ENCODE assay signal across 8 cellular contexts in the genomic region with DNA sequence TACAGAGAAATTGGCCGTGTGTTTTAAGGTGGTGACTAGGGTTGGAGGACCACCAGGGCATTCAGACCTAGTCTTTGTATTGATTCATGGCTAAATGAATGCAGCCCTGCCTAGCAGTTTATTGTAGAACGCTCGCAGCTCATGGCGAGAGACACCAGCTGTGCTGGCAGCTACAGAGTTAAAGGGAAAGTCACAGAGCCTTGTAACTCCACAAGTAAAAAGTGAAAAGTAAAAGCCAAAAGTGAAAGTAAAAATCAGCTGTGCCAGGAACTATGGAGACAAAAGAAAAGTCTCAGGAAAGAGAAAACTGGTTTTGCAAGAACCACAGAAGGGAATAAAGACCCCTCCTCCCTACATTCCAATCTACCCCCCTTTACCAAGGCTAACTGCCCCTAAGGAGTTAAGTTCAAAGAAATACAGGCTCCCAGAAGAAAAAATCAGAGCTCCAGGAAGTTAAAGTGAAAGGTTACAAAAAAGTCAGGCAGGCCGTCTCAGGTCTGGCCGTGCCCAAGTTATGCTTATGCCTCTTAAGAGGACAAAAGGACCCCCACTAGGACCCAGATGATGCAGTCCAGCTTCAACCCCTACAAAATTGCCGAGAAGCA. TPM values are rescaled to one million over a fixed set of nuclear protein-coding genes. Genes with fewer than 3 reads are reported as not detected.
DNase-seq lines count a peak whose midpoint lies in the region; TF ChIP-seq lines count a peak whose summit lies in the region.

No MANE protein-coding gene starts in this region.

- in situ Hi-C loops in mammary epithelial cell (cut with MboI; ENCODE audit: low sequenced_read_pairs in 2 of 2) = no loop called here

- 0% methylated on average over 5 of the region's 7 CpGs for WGBS in mammary epithelial cell (ENCODE audit: low coverage, missing lambda C conversion rate)
- 1 to 6% (median 2%) methylated on average over 7 of the region's 7 CpGs for WGBS in stomach, 5 donors

- no peak for TF ChIP-seq CTCF in mammary epithelial cell (conservative IDR thresholded peaks at IDR 0.05 in 1 of 2, IDR thresholded peaks at IDR 0.05 in 1 of 2; ENCODE audit: extremely low read depth in 1 of 2, insufficient read depth in 1 of 2, low read depth in 1 of 2, low read length in 2 of 2)
- no peak for TF ChIP-seq CTCF in kidney epithelial cell (IDR thresholded peaks at IDR 0.05; ENCODE audit: insufficient read depth, low read length, poor library complexity, severe bottlenecking)
- TF ChIP-seq CTCF in stomach (IDR thresholded peaks at IDR 0.05) = no peak

- CTCF ChIA-PET in mammary epithelial cell (lab: Charles Lee; ENCODE audit: low non-redundant PET) = no interaction called here

- H3K4me3 ChIP-seq in MG63 (peak overlapping the region; percentile 41), mammary epithelial cell (replicated peaks in 1 of 3; ENCODE audit: insufficient read depth in 1 of 3, low read depth in 2 of 3, low read length in 3 of 3) (peak overlapping the region; percentile 40 to 54 (median 45)), kidney epithelial cell (ENCODE audit: low read depth, low read length) (peak overlapping the region; percentile 23), stomach (peak overlapping the region; percentile 51 to 60 (median 54))

- no peaks in the 10 kb centered on the region for H3K79me2 ChIP-seq in mammary epithelial cell (ENCODE audit: insufficient read depth, low read length)

- H4K20me1 ChIP-seq in mammary epithelial cell (ENCODE audit: insufficient read depth, low read length) = no peaks in the 10 kb centered on the region

- dilution Hi-C loops in mammary epithelial cell (cut with HindIII; ENCODE audit: low sequenced_read_pairs) = no loop called here

- TF ChIP-seq POLR2A in stomach (IDR thresholded peaks at IDR 0.05) = no peak

- peaks cover 39% of the 10 kb centered on the region for H3K4me1 ChIP-seq in mammary epithelial cell (ENCODE audit: insufficient read depth, low read length)
- H3K4me1 ChIP-seq in stomach = peaks cover 8 to 32% (median 22%) of the 10 kb centered on the region in 4 donors

- H3K4me2 ChIP-seq in mammary epithelial cell (ENCODE audit: insufficient read depth, low read depth, low read length) = peak overlapping the region; percentile 75

- H3K36me3 ChIP-seq in MG63 (no peaks in the 10 kb centered on the region), mammary epithelial cell (ENCODE audit: insufficient read depth, low read length) (no peaks in the 10 kb centered on the region), kidney epithelial cell (ENCODE audit: control insufficient read depth, insufficient read depth, low read length) (no peaks in the 10 kb centered on the region), stomach (no peaks in the 10 kb centered on the region)

- DNase-seq in DMS53 (lab: John Stamatoyannopoulos, UW) (peak; percentile 16), DMS53 treated with DMSO at 0.1 percent for 48 hours (lab: John Stamatoyannopoulos, UW; ENCODE audit: unreplicated experiment) (no peak), MG63 (peak; percentile 37), mammary epithelial cell (peak; percentile 60), kidney epithelial cell (ENCODE audit: low read depth) (no peak), stomach (peak; percentile 41), ecto neural progenitor cell (ENCODE audit: low spot score) (no peak), posterior vena cava (ENCODE audit: low spot score) (no peak)

- BruUV-seq in mammary epithelial cell (replicated peaks; lab: Mats Ljungman, UMichigan) = no TSS peak

- H3K27ac ChIP-seq in mammary epithelial cell (ENCODE audit: insufficient read depth, low read depth, low read length) = peak overlapping the region; percentile 60
- H3K27ac ChIP-seq in stomach = peak overlapping the region; percentile 80 to 93 (median 90)

- no peaks in the 10 kb centered on the region for H3K9me3 ChIP-seq in MG63
- H3K9me3 ChIP-seq in mammary epithelial cell (replicated peaks; ENCODE audit: insufficient read depth, low read length) = no peaks in the 10 kb centered on the region
- H3K9me3 ChIP-seq in stomach = no peaks in the 10 kb centered on the region

- H3K27me3 ChIP-seq in MG63 (no peaks in the 10 kb centered on the region), mammary epithelial cell (ENCODE audit: insufficient read depth, low read length) (no peaks in the 10 kb centered on the region), kidney epithelial cell (ENCODE audit: control insufficient read depth, insufficient read depth, low read length) (no peaks in the 10 kb centered on the region), stomach (no peaks in the 10 kb centered on the region)

- peak overlapping the region; percentile 90 for H2AFZ ChIP-seq in mammary epithelial cell (ENCODE audit: low read depth, low read length)

- intact Hi-C loops in mammary epithelial cell (cut with micrococcal nuclease) = loop anchor here (1.0 kb wide), 2 partner anchors 31 to 55 kb away; a partner anchor contains a TSS
- intact Hi-C loops in stomach (cut with DNase I; ENCODE audit: low total_unique reads) = no loop called here
- intact Hi-C loops in posterior vena cava (cut with DNase I) = no loop called here

- peak overlapping the region; percentile 72 for H3K9ac ChIP-seq in mammary epithelial cell (ENCODE audit: insufficient read depth, low read length)

- no peak for TF ChIP-seq EP300 in stomach (IDR thresholded peaks at IDR 0.05)

RNA-seq across cellular contexts. Expression of a gene that starts 46.4 kb away (rescaled TPM):
- 4.8 and 10.0 TPM in 2 replicates for total RNA-seq in MG63 (2014; rRNA removed; shearing (Covaris generic); ENCODE audit: low replicate concordance)
- total RNA-seq in mammary epithelial cell = 10 to 100 TPM; 42.7 to 64.1 TPM
- polyA plus RNA-seq in mammary epithelial cell = 16.8 TPM
- polyA minus RNA-seq in mammary epithelial cell = 96.3 TPM
- total RNA-seq in kidney epithelial cell = 21.4 and 28.5 TPM in 2 replicates
- 10 to 100 TPM in 3 of 5 donors, 1 to 10 TPM in 2; 1.8 to 60.8 (median 10.7) TPM for total RNA-seq in stomach
- 1 to 10 TPM in 2 of 3 donors, under 1 TPM in 1; 0.92 to 2.8 (median 2.6) TPM for polyA plus RNA-seq in stomach
- total RNA-seq in posterior vena cava = 10 to 100 TPM; 12.2 to 14.6 TPM

RNA-seq across cellular contexts. Expression of a gene that starts 47.0 kb away (rescaled TPM):
- not detected in 2 replicates for total RNA-seq in MG63 (2014; rRNA removed; shearing (Covaris generic); ENCODE audit: low replicate concordance)
- total RNA-seq in mammary epithelial cell = under 1 TPM; 0.17 to 0.45 TPM
- 0.07 TPM for polyA plus RNA-seq in mammary epithelial cell
- polyA minus RNA-seq in mammary epithelial cell = not detected
- total RNA-seq in kidney epithelial cell = 0.07 and 0.08 TPM in 2 replicates
- total RNA-seq in stomach = under 1 TPM in 1 of 5 donors, not detected in 4; 0.29 TPM
- polyA plus RNA-seq in stomach = under 1 TPM; 0.05 to 0.31 (median 0.12) TPM
- not detected for total RNA-seq in posterior vena cava

RNA-seq across cellular contexts. Expression of a gene that starts 54.9 kb away (rescaled TPM):
- total RNA-seq in MG63 (2014; rRNA removed; shearing (Covaris generic); ENCODE audit: low replicate concordance) = 16.5 and 30.2 TPM in 2 replicates
- total RNA-seq in mammary epithelial cell (100 to 1,000 TPM; 126 to 144 TPM), kidney epithelial cell (98.3 and 105 TPM in 2 replicates), stomach (100 to 1,000 TPM in 3 of 5 donors, 10 to 100 TPM in 2; 72.9 to 178 (median 123) TPM), posterior vena cava (100 to 1,000 TPM in 1 of 2 donors, 10 to 100 TPM in 1; 87.6 to 125 TPM)
- polyA plus RNA-seq in mammary epithelial cell (113 TPM), stomach (100 to 1,000 TPM in 1 of 3 donors, 10 to 100 TPM in 2; 70.4 to 103 (median 80.1) TPM)
- 79.3 TPM for polyA minus RNA-seq in mammary epithelial cell

RNA-seq across cellular contexts. Expression of a gene that starts 55.2 kb away (rescaled TPM):
- 141 and 162 TPM in 2 replicates for total RNA-seq in MG63 (2014; rRNA removed; shearing (Covaris generic); ENCODE audit: low replicate concordance)
- 100 to 1,000 TPM; 155 to 174 TPM for total RNA-seq in mammary epithelial cell
- 124 TPM for polyA plus RNA-seq in mammary epithelial cell
- 285 TPM for polyA minus RNA-seq in mammary epithelial cell
- 109 and 115 TPM in 2 replicates for total RNA-seq in kidney epithelial cell
- 100 to 1,000 TPM in 3 of 5 donors, 10 to 100 TPM in 2; 79.7 to 144 (median 100) TPM for total RNA-seq in stomach
- 10 to 100 TPM; 53.2 to 80.3 (median 56.3) TPM for polyA plus RNA-seq in stomach
- 100 to 1,000 TPM; 104 to 113 TPM for total RNA-seq in posterior vena cava

Comparison
In these comparisons a context has a peak if more than half of its experiments do, and no peak if none do; other contexts are left out.
1. DNase-seq: peak in DMS53 (single experiment), MG63 (single experiment), mammary epithelial cell (single experiment) and stomach (single experiment); none in DMS53 treated with DMSO at 0.1 percent for 48 hours (single experiment), kidney epithelial cell (single experiment), ecto neural progenitor cell (single experiment) and posterior vena cava (single experiment).
2. Peak in every context shown above with its lines, with median percentiles within 50 percentile points of each other: H3K4me3 ChIP-seq.